ENCODE assay signal across 16 cellular contexts in the genomic region with DNA sequence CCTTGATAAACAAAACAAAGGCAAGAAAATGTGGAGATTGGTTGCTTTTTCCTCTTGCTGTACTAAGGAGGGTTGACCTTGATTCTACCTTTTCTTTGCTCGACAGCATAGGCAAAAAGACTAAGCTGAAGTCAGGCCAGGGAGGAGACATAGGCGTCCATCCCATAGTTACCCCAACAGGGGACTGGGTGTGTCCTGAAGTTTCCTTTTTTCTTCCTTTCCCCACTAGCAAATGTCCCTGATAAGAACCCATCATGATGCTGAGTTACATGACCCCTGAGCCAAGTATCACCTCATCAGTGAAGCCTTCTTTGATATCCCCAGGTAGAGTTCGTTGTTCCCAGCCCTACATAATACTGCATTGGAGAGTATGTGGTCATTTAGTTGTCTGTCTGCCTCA. TPM values are rescaled to one million over a fixed set of nuclear protein-coding genes. Genes with fewer than 3 reads are reported as not detected.
A peak's percentile ranks its signal among the peaks of the same experiment; 100 is the strongest.
DNase-seq lines count a peak whose midpoint lies in the region; ATAC-seq, FAIRE-seq and TF ChIP-seq lines count a peak whose summit lies in the region.
"Had no signal": no experiment of that assay in that cellular context is flagged by ENCODE, and none has a peak within 500 bp of the region (broad histone marks: within the 10 kb centered on the region; RNA-seq: fewer than 3 reads in every experiment).

No MANE protein-coding gene starts in this region.

- H3K4me3 ChIP-seq in Caco-2 (ENCODE audit: low read depth, low read length) = no peak overlapping the region
- no peak overlapping the region for H3K4me3 ChIP-seq in breast epithelium
- peak overlapping the region; percentile 11 to 68 (median 48); a peak in 4 of 6 replicates for H3K4me3 ChIP-seq in HepG2 (replicated peaks in 1 of 3; ENCODE audit: insufficient read depth in 1 of 3, low read depth in 2 of 3, low read length in 3 of 3)
- H3K4me3 ChIP-seq in smooth muscle cell = no peak overlapping the region
- H3K4me3 ChIP-seq in WERI-Rb-1 (ENCODE audit: low read depth, low read length) = no peak overlapping the region
- H3K4me3 ChIP-seq: adrenal gland had no signal

- no peaks in the 10 kb centered on the region for H3K27me3 ChIP-seq in Caco-2 (replicated peaks; ENCODE audit: control insufficient read depth, insufficient read depth, low read length)
- no peaks in the 10 kb centered on the region for H3K27me3 ChIP-seq in breast epithelium
- no peaks in the 10 kb centered on the region for H3K27me3 ChIP-seq in HepG2 (ENCODE audit: control insufficient read depth in 1 of 2, insufficient read depth in 2 of 2, low read length in 2 of 2)
- no peaks in the 10 kb centered on the region for H3K27me3 ChIP-seq in smooth muscle cell (ENCODE audit: low read depth)
- no peaks in the 10 kb centered on the region for H3K27me3 ChIP-seq in WERI-Rb-1 (ENCODE audit: insufficient read depth, low read depth, severe bottlenecking)
- H3K27me3 ChIP-seq: adrenal gland had no signal

- intact Hi-C loops in Caco-2 (cut with micrococcal nuclease; ENCODE audit: unreplicated experiment) (no loop called here), breast epithelium (cut with DNase I; ENCODE audit: low total_unique reads) (no loop called here), HepG2 (cut with micrococcal nuclease; ENCODE audit: unreplicated experiment) (no loop called here)

- in situ Hi-C loops in HepG2 (cut with HindIII; ENCODE audit: extremely low pct_ligation_motif_present, low pct_unique_long_range_greater_than_20kb) = no loop called here

- TF ChIP-seq POLR2A in breast epithelium (IDR thresholded peaks at IDR 0.05) = no peak
- no peak for TF ChIP-seq POLR2A in HepG2 (IDR thresholded peaks at IDR 0.05; ENCODE audit: insufficient read depth in 1 of 2, low read depth in 2 of 2, low read length in 2 of 2)

- H3K79me2 ChIP-seq in HepG2 (ENCODE audit: insufficient read depth, low read length) (no peaks in the 10 kb centered on the region), smooth muscle cell (ENCODE audit: low read depth) (no peaks in the 10 kb centered on the region)

- H2AFZ ChIP-seq in HepG2 (ENCODE audit: low read length) (no peak overlapping the region), smooth muscle cell (ENCODE audit: low read depth) (peak overlapping the region; percentile 74)

- 3% methylated on average over 3 of the region's 3 CpGs for WGBS in HepG2 (ENCODE audit: low lambda C conversion rate)
- 92% methylated on average over 3 of the region's 3 CpGs for WGBS in smooth muscle cell (ENCODE audit: low lambda C conversion rate)

- no peak for TF ChIP-seq RAD21 in HepG2 (CRISPR knock-in tag; IDR thresholded peaks at IDR 0.05)

- no peaks in the 10 kb centered on the region for H3F3A ChIP-seq in smooth muscle cell (ENCODE audit: low read depth)

- FAIRE-seq in HepG2 (lab: Jason Lieb, UNC) = no peak
- FAIRE-seq: colon had no signal

- CTCF ChIA-PET in Caco-2 (lab: Charles Lee) (interaction anchor here (1.0 kb wide), 2 partner anchors 26 to 33 kb away, joined by 4 to 5 read pairs; a partner anchor contains a TSS), HepG2 (lab: Yijun Ruan, JAX; ENCODE audit: low intra/inter-chr PET ratio, low total read pairs) (no interaction called here)

- H3K4me1 ChIP-seq in Caco-2 = peaks cover 37% of the 10 kb centered on the region
- no peaks in the 10 kb centered on the region for H3K4me1 ChIP-seq in breast epithelium
- peaks cover 81% of the 10 kb centered on the region for H3K4me1 ChIP-seq in HepG2 (ENCODE audit: insufficient read depth, low read length)
- H3K4me1 ChIP-seq in smooth muscle cell (ENCODE audit: low read depth) = peaks cover 12% of the 10 kb centered on the region
- H3K4me1 ChIP-seq: adrenal gland had no signal

- H3K27me3 Mint-ChIP-seq in Caco-2 (ENCODE audit: insufficient read depth, unreplicated experiment) = no peaks in the 10 kb centered on the region
- peaks cover 0 to 2% (median 0%) of the 10 kb centered on the region in 5 donors for H3K27me3 Mint-ChIP-seq in naive thymus-derived CD8-positive, alpha-beta T cell
- H3K27me3 Mint-ChIP-seq: activated CD8-positive, alpha-beta T cell treated with anti-CD3 and anti-CD28 coated beads for 36 hours had no signal

- H3K27ac ChIP-seq in breast epithelium = peak overlapping the region; percentile 78 to 88
- peak overlapping the region; percentile 98 for H3K27ac ChIP-seq in HepG2 (ENCODE audit: extremely low read length, insufficient read depth, low read length)
- H3K27ac ChIP-seq in smooth muscle cell (ENCODE audit: low read depth) = peak overlapping the region; percentile 58
- no peak overlapping the region for H3K27ac ChIP-seq in WERI-Rb-1

- peaks cover 7% of the 10 kb centered on the region for H3K36me3 Mint-ChIP-seq in Caco-2 (ENCODE audit: insufficient read depth, unreplicated experiment)
- H3K36me3 Mint-ChIP-seq in naive thymus-derived CD8-positive, alpha-beta T cell = no peaks in the 10 kb centered on the region

- H3K9ac ChIP-seq in HepG2 (ENCODE audit: insufficient read depth, low read depth, low read length) (peak overlapping the region; percentile 88), smooth muscle cell (ENCODE audit: low read depth) (peak overlapping the region; percentile 16)

- H3K4me2 ChIP-seq in HepG2 (ENCODE audit: low read depth, low read length) (peak overlapping the region; percentile 92), smooth muscle cell (peak overlapping the region; percentile 30)

- peaks cover 35% of the 10 kb centered on the region for H3K4me1 Mint-ChIP-seq in Caco-2 (ENCODE audit: low read depth, unreplicated experiment)
- H3K4me1 Mint-ChIP-seq in naive thymus-derived CD8-positive, alpha-beta T cell = peaks cover 0 to 4% (median 0%) of the 10 kb centered on the region in 4 donors

- peak; percentile 18 for ATAC-seq in HepG2
- no peak for ATAC-seq in naive thymus-derived CD8-positive, alpha-beta T cell
- ATAC-seq: activated CD8-positive, alpha-beta T cell treated with anti-CD3 and anti-CD28 coated beads for 36 hours had no signal

- no peaks in the 10 kb centered on the region for H3K9me3 ChIP-seq in Caco-2
- H3K9me3 ChIP-seq in breast epithelium = no peaks in the 10 kb centered on the region
- no peaks in the 10 kb centered on the region for H3K9me3 ChIP-seq in HepG2 (ENCODE audit: low read length)
- H3K9me3 ChIP-seq in smooth muscle cell (replicated peaks; ENCODE audit: low read depth) = no peaks in the 10 kb centered on the region
- no peaks in the 10 kb centered on the region for H3K9me3 ChIP-seq in WERI-Rb-1 (ENCODE audit: severe bottlenecking)
- H3K9me3 ChIP-seq: adrenal gland had no signal

- TF ChIP-seq CTCF in Caco-2 (IDR thresholded peaks at IDR 0.05; ENCODE audit: insufficient read depth in 1 of 2, low read depth in 1 of 2, low read length in 1 of 2, severe bottlenecking in 1 of 2, unreplicated experiment in 1 of 2) = no peak
- no peak for TF ChIP-seq CTCF in breast epithelium (IDR thresholded peaks at IDR 0.05)
- no peak for TF ChIP-seq CTCF in HepG2 (CRISPR knock-in tag; IDR thresholded peaks at IDR 0.05)
- TF ChIP-seq CTCF in smooth muscle cell (IDR thresholded peaks at IDR 0.05; ENCODE audit: borderline replicate concordance, insufficient read depth, poor library complexity, severe bottlenecking) = no peak
- TF ChIP-seq CTCF in WERI-Rb-1 (IDR thresholded peaks at IDR 0.05; ENCODE audit: low read depth, low read length) = no peak

- no peaks in the 10 kb centered on the region for H3K9me3 Mint-ChIP-seq in Caco-2 (ENCODE audit: unreplicated experiment)
- H3K9me3 Mint-ChIP-seq in naive thymus-derived CD8-positive, alpha-beta T cell = no peaks in the 10 kb centered on the region
- H3K9me3 Mint-ChIP-seq: activated CD8-positive, alpha-beta T cell treated with anti-CD3 and anti-CD28 coated beads for 36 hours had no signal

- BruUV-seq in Caco-2 (replicated peaks; lab: Mats Ljungman, UMichigan) = no TSS peak
- no TSS peak for BruUV-seq in HepG2 (replicated peaks; lab: Mats Ljungman, UMichigan)

- no peaks in the 10 kb centered on the region for H3K36me3 ChIP-seq in Caco-2 (ENCODE audit: control insufficient read depth, insufficient read depth, low read length)
- H3K36me3 ChIP-seq in breast epithelium = no peaks in the 10 kb centered on the region
- no peaks in the 10 kb centered on the region for H3K36me3 ChIP-seq in HepG2 (replicated peaks in 1 of 2; ENCODE audit: control insufficient read depth in 1 of 2, insufficient read depth in 2 of 2, low read length in 2 of 2)
- no peaks in the 10 kb centered on the region for H3K36me3 ChIP-seq in smooth muscle cell (ENCODE audit: low read depth)
- H3K36me3 ChIP-seq in WERI-Rb-1 = no peaks in the 10 kb centered on the region
- H3K36me3 ChIP-seq: adrenal gland had no signal

- POLR2A ChIA-PET in Caco-2 (lab: Charles Lee) (interaction anchor here (1.0 kb wide), 1 partner anchor 26 kb away, joined by 4 read pairs; a partner anchor contains a TSS), HepG2 (lab: Yijun Ruan, JAX) (interaction anchor here (0.9 to 4.8 kb wide), 11 partner anchors 9 to 212 kb away, joined by 3 to 51 read pairs (median 10); a partner anchor contains a TSS)
- POLR2A ChIA-PET in naive thymus-derived CD8-positive, alpha-beta T cell (lab: Charles Lee) = no interaction called here

- TF ChIP-seq EP300 in HepG2 (IDR thresholded peaks at IDR 0.05; ENCODE audit: low read depth in 2 of 2, low read length in 2 of 2) = no peak
- no peak for TF ChIP-seq EP300 in HepG2 (CRISPR knock-in tag; IDR thresholded peaks at IDR 0.05; ENCODE audit: borderline replicate concordance)

- H4K20me1 ChIP-seq in HepG2 (ENCODE audit: insufficient read depth, low read length) (no peaks in the 10 kb centered on the region), smooth muscle cell (ENCODE audit: low read depth) (no peaks in the 10 kb centered on the region)

- no peak overlapping the region for H3K4me3 Mint-ChIP-seq in Caco-2 (ENCODE audit: unreplicated experiment)
- H3K4me3 Mint-ChIP-seq in naive thymus-derived CD8-positive, alpha-beta T cell = no peak overlapping the region
- H3K4me3 Mint-ChIP-seq: activated CD8-positive, alpha-beta T cell treated with anti-CD3 and anti-CD28 coated beads for 36 hours had no signal

- peak overlapping the region; percentile 55 for H3K27ac Mint-ChIP-seq in Caco-2 (ENCODE audit: unreplicated experiment)
- no peak overlapping the region for H3K27ac Mint-ChIP-seq in naive thymus-derived CD8-positive, alpha-beta T cell
- H3K27ac Mint-ChIP-seq: activated CD8-positive, alpha-beta T cell treated with anti-CD3 and anti-CD28 coated beads for 36 hours had no signal

- no peak for DNase-seq in Caco-2
- no peak for DNase-seq in breast epithelium (ENCODE audit: low spot score in 2 of 2)
- DNase-seq in HepG2 (ENCODE audit: low spot score) = no peak
- no peak for DNase-seq in smooth muscle cell (lab: John Stamatoyannopoulos, UW; ENCODE audit: unreplicated experiment)
- DNase-seq in naive thymus-derived CD8-positive, alpha-beta T cell = no peak
- no peak for DNase-seq in NCI-H1105 (lab: John Stamatoyannopoulos, UW)
- no peak for DNase-seq in anterior cingulate cortex (lab: John Stamatoyannopoulos, UW)
- DNase-seq in WERI-Rb-1 = no peak
- DNase-seq: activated CD8-positive, alpha-beta T cell treated with anti-CD3 and anti-CD28 coated beads for 36 hours; adrenal gland; DMS79; NCI-H1694 had no signal

RNA-seq across cellular contexts. Expression of a gene that starts 9.9 kb away (rescaled TPM):
- total RNA-seq in Caco-2 (2022) = 15.9 and 17.4 TPM in 2 replicates
- total RNA-seq in breast epithelium = 10 to 100 TPM in 1 of 3 donors, 1 to 10 TPM in 2; 2.4 to 12.6 (median 9.5) TPM
- 8.9 and 18.2 TPM in 2 replicates for total RNA-seq in HepG2 (2016; rRNA removed; fragmentation: Illumina TruSeq; extraction: Trizol)
- 2.9 and 3.0 TPM in 2 replicates for total RNA-seq in HepG2 (2016; cell fraction: cytosol; rRNA removed; fragmentation: Illumina TruSeq; extraction: Trizol; ENCODE audit: low read depth)
- total RNA-seq in HepG2 (2016; cell fraction: insoluble cytoplasmic fraction; rRNA removed; fragmentation: Illumina TruSeq; extraction: Trizol) = 8.5 and 16.1 TPM in 2 replicates
- 6.2 and 8.3 TPM in 2 replicates for total RNA-seq in HepG2 (2016; cell fraction: membrane; rRNA removed; fragmentation: Illumina TruSeq; extraction: Trizol)
- 14.0 and 18.5 TPM in 2 replicates for total RNA-seq in HepG2 (2016; cell fraction: nucleus; rRNA removed; fragmentation: Illumina TruSeq; extraction: Trizol)
- polyA plus RNA-seq in HepG2 (2011; rRNA removed) = 25.7 and 34.5 TPM in 2 replicates
- 18.4 and 21.6 TPM in 2 replicates for polyA plus RNA-seq in HepG2 (2011; cell fraction: cytosol; rRNA removed)
- 60.0 and 62.0 TPM in 2 replicates for polyA plus RNA-seq in HepG2 (2011; cell fraction: nucleus; rRNA removed)
- polyA plus RNA-seq in HepG2 (2012) = 12.5 and 16.7 TPM in 2 replicates
- polyA plus RNA-seq in HepG2 (2016; cell fraction: cytosol; fragmentation: Illumina TruSeq; extraction: Trizol; ENCODE audit: low read depth) = 2.1 and 2.2 TPM in 2 replicates
- 11.5 and 14.1 TPM in 2 replicates for polyA plus RNA-seq in HepG2 (2016; cell fraction: insoluble cytoplasmic fraction; fragmentation: Illumina TruSeq; extraction: Trizol; ENCODE audit: low read depth)
- 4.6 and 5.0 TPM in 2 replicates for polyA plus RNA-seq in HepG2 (2016; cell fraction: membrane; fragmentation: Illumina TruSeq; extraction: Trizol; ENCODE audit: low read depth)
- polyA plus RNA-seq in HepG2 (2016; cell fraction: nucleus; fragmentation: Illumina TruSeq; extraction: Trizol; ENCODE audit: insufficient read depth, low read depth) = 52.3 and 58.0 TPM in 2 replicates
- polyA minus RNA-seq in HepG2 (2011; rRNA and poly(A)+ RNA removed; ENCODE audit: low replicate concordance) = 10.1 and 31.5 TPM in 2 replicates
- polyA minus RNA-seq in HepG2 (2011; cell fraction: cytosol; rRNA and poly(A)+ RNA removed) = 14.4 and 20.5 TPM in 2 replicates
- polyA minus RNA-seq in HepG2 (2011; cell fraction: nucleus; rRNA and poly(A)+ RNA removed) = 29.1 and 42.4 TPM in 2 replicates
- total RNA-seq in smooth muscle cell = 3.0 and 12.0 TPM in 2 replicates
- 5.9 and 10.2 TPM in 2 replicates for polyA plus RNA-seq in smooth muscle cell
- total RNA-seq in naive thymus-derived CD8-positive, alpha-beta T cell = not detected
- polyA plus RNA-seq in naive thymus-derived CD8-positive, alpha-beta T cell = not detected

RNA-seq across cellular contexts. Expression of a gene that starts 26.0 kb away (rescaled TPM):
- total RNA-seq in Caco-2 (2022) (0.59 and 0.81 TPM in 2 replicates), breast epithelium (under 1 TPM; 0.33 to 0.64 (median 0.44) TPM), HepG2 (2016; rRNA removed; fragmentation: Illumina TruSeq; extraction: Trizol) (0.07 and 0.38 TPM in 2 replicates), smooth muscle cell (1.9 and 2.3 TPM in 2 replicates)
- 0.20 and 0.71 TPM in 2 replicates for total RNA-seq in HepG2 (2016; cell fraction: cytosol; rRNA removed; fragmentation: Illumina TruSeq; extraction: Trizol; ENCODE audit: low read depth)
- total RNA-seq in HepG2 (2016; cell fraction: insoluble cytoplasmic fraction; rRNA removed; fragmentation: Illumina TruSeq; extraction: Trizol) = 0.15 and 0.49 TPM in 2 replicates
- 0.46 and 0.55 TPM in 2 replicates for total RNA-seq in HepG2 (2016; cell fraction: membrane; rRNA removed; fragmentation: Illumina TruSeq; extraction: Trizol)
- 0.60 and 0.65 TPM in 2 replicates for total RNA-seq in HepG2 (2016; cell fraction: nucleus; rRNA removed; fragmentation: Illumina TruSeq; extraction: Trizol)
- polyA plus RNA-seq in HepG2 (2011; rRNA removed) (0.33 and 0.50 TPM in 2 replicates), smooth muscle cell (0.46 and 0.66 TPM in 2 replicates)
- polyA plus RNA-seq in HepG2 (2011; cell fraction: cytosol; rRNA removed) = 0.09 and 0.24 TPM in 2 replicates
- 0.51 and 0.68 TPM in 2 replicates for polyA plus RNA-seq in HepG2 (2011; cell fraction: nucleus; rRNA removed)
- polyA plus RNA-seq in HepG2 (2012) = 0.16 and 0.20 TPM in 2 replicates
- 0.07 and 0.37 TPM in 2 replicates for polyA plus RNA-seq in HepG2 (2016; cell fraction: cytosol; fragmentation: Illumina TruSeq; extraction: Trizol; ENCODE audit: low read depth)
- polyA plus RNA-seq in HepG2 (2016; cell fraction: insoluble cytoplasmic fraction; fragmentation: Illumina TruSeq; extraction: Trizol; ENCODE audit: low read depth) = 0.21 and 0.23 TPM in 2 replicates
- polyA plus RNA-seq in HepG2 (2016; cell fraction: membrane; fragmentation: Illumina TruSeq; extraction: Trizol; ENCODE audit: low read depth) = 0.21 and 0.26 TPM in 2 replicates
- 0.92 and 1.0 TPM in 2 replicates for polyA plus RNA-seq in HepG2 (2016; cell fraction: nucleus; fragmentation: Illumina TruSeq; extraction: Trizol; ENCODE audit: insufficient read depth, low read depth)
- polyA minus RNA-seq in HepG2 (2011; rRNA and poly(A)+ RNA removed; ENCODE audit: low replicate concordance) = 0.21 and 0.84 TPM in 2 replicates
- not detected in 2 replicates for polyA minus RNA-seq in HepG2 (2011; cell fraction: cytosol; rRNA and poly(A)+ RNA removed)
- polyA minus RNA-seq in HepG2 (2011; cell fraction: nucleus; rRNA and poly(A)+ RNA removed) = 0.64 and 2.0 TPM in 2 replicates
- total RNA-seq in naive thymus-derived CD8-positive, alpha-beta T cell = 1 to 10 TPM; 1.2 to 1.7 TPM
- polyA plus RNA-seq in naive thymus-derived CD8-positive, alpha-beta T cell = under 1 TPM in 2 of 3 donors, not detected in 1; 0.30 to 0.45 TPM
- total RNA-seq: lung microvascular endothelial cell had no signal

RNA-seq across cellular contexts. Expression of a gene that starts 26.1 kb away (rescaled TPM):
- total RNA-seq in Caco-2 (2022) (356 and 449 TPM in 2 replicates), breast epithelium (100 to 1,000 TPM; 106 to 184 (median 150) TPM), HepG2 (2016; rRNA removed; fragmentation: Illumina TruSeq; extraction: Trizol) (575 and 610 TPM in 2 replicates), smooth muscle cell (137 and 162 TPM in 2 replicates)
- total RNA-seq in HepG2 (2016; cell fraction: cytosol; rRNA removed; fragmentation: Illumina TruSeq; extraction: Trizol; ENCODE audit: low read depth) = 434 and 616 TPM in 2 replicates
- total RNA-seq in HepG2 (2016; cell fraction: insoluble cytoplasmic fraction; rRNA removed; fragmentation: Illumina TruSeq; extraction: Trizol) = 541 and 719 TPM in 2 replicates
- 520 and 710 TPM in 2 replicates for total RNA-seq in HepG2 (2016; cell fraction: membrane; rRNA removed; fragmentation: Illumina TruSeq; extraction: Trizol)
- 214 and 220 TPM in 2 replicates for total RNA-seq in HepG2 (2016; cell fraction: nucleus; rRNA removed; fragmentation: Illumina TruSeq; extraction: Trizol)
- polyA plus RNA-seq in HepG2 (2011; rRNA removed) (237 and 257 TPM in 2 replicates), smooth muscle cell (1,065 and 1,128 TPM in 2 replicates)
- 173 and 215 TPM in 2 replicates for polyA plus RNA-seq in HepG2 (2011; cell fraction: cytosol; rRNA removed)
- 111 and 145 TPM in 2 replicates for polyA plus RNA-seq in HepG2 (2011; cell fraction: nucleus; rRNA removed)
- 221 and 310 TPM in 2 replicates for polyA plus RNA-seq in HepG2 (2012)
- polyA plus RNA-seq in HepG2 (2016; cell fraction: cytosol; fragmentation: Illumina TruSeq; extraction: Trizol; ENCODE audit: low read depth) = 298 and 464 TPM in 2 replicates
- polyA plus RNA-seq in HepG2 (2016; cell fraction: insoluble cytoplasmic fraction; fragmentation: Illumina TruSeq; extraction: Trizol; ENCODE audit: low read depth) = 393 and 430 TPM in 2 replicates
- 329 and 431 TPM in 2 replicates for polyA plus RNA-seq in HepG2 (2016; cell fraction: membrane; fragmentation: Illumina TruSeq; extraction: Trizol; ENCODE audit: low read depth)
- polyA plus RNA-seq in HepG2 (2016; cell fraction: nucleus; fragmentation: Illumina TruSeq; extraction: Trizol; ENCODE audit: insufficient read depth, low read depth) = 240 and 275 TPM in 2 replicates
- 39.6 and 61.4 TPM in 2 replicates for polyA minus RNA-seq in HepG2 (2011; rRNA and poly(A)+ RNA removed; ENCODE audit: low replicate concordance)
- polyA minus RNA-seq in HepG2 (2011; cell fraction: cytosol; rRNA and poly(A)+ RNA removed) = 26.8 and 32.8 TPM in 2 replicates
- polyA minus RNA-seq in HepG2 (2011; cell fraction: nucleus; rRNA and poly(A)+ RNA removed) = 52.9 and 60.8 TPM in 2 replicates
- total RNA-seq in naive thymus-derived CD8-positive, alpha-beta T cell = 100 to 1,000 TPM; 101 to 114 TPM
- 100 to 1,000 TPM; 594 to 702 (median 638) TPM for polyA plus RNA-seq in naive thymus-derived CD8-positive, alpha-beta T cell

RNA-seq across cellular contexts. Expression of a gene that starts 27.2 kb away (rescaled TPM):
- total RNA-seq in Caco-2 (2022) = 3.7 and 4.1 TPM in 2 replicates
- 1 to 10 TPM in 1 of 3 donors, under 1 TPM in 2; 0.66 to 3.2 (median 0.96) TPM for total RNA-seq in breast epithelium
- total RNA-seq in HepG2 (2016; rRNA removed; fragmentation: Illumina TruSeq; extraction: Trizol) = 1.9 and 2.0 TPM in 2 replicates
- total RNA-seq in HepG2 (2016; cell fraction: cytosol; rRNA removed; fragmentation: Illumina TruSeq; extraction: Trizol; ENCODE audit: low read depth) = 0.35 and 0.40 TPM in 2 replicates
- 2.0 and 2.2 TPM in 2 replicates for total RNA-seq in HepG2 (2016; cell fraction: insoluble cytoplasmic fraction; rRNA removed; fragmentation: Illumina TruSeq; extraction: Trizol)
- 1.4 and 1.6 TPM in 2 replicates for total RNA-seq in HepG2 (2016; cell fraction: membrane; rRNA removed; fragmentation: Illumina TruSeq; extraction: Trizol)
- total RNA-seq in HepG2 (2016; cell fraction: nucleus; rRNA removed; fragmentation: Illumina TruSeq; extraction: Trizol) = 1.1 and 1.6 TPM in 2 replicates
- 0.82 and 0.95 TPM in 2 replicates for polyA plus RNA-seq in HepG2 (2011; rRNA removed)
- 0.88 and 1.0 TPM in 2 replicates for polyA plus RNA-seq in HepG2 (2011; cell fraction: cytosol; rRNA removed)
- 0.57 and 0.77 TPM in 2 replicates for polyA plus RNA-seq in HepG2 (2011; cell fraction: nucleus; rRNA removed)
- 0.73 and 0.79 TPM in 2 replicates for polyA plus RNA-seq in HepG2 (2012)
- polyA plus RNA-seq in HepG2 (2016; cell fraction: cytosol; fragmentation: Illumina TruSeq; extraction: Trizol; ENCODE audit: low read depth) = 0.28 and 0.41 TPM in 2 replicates
- polyA plus RNA-seq in HepG2 (2016; cell fraction: insoluble cytoplasmic fraction; fragmentation: Illumina TruSeq; extraction: Trizol; ENCODE audit: low read depth) = 2.7 and 2.9 TPM in 2 replicates
- 1.2 and 1.3 TPM in 2 replicates for polyA plus RNA-seq in HepG2 (2016; cell fraction: membrane; fragmentation: Illumina TruSeq; extraction: Trizol; ENCODE audit: low read depth)
- 1.7 and 1.8 TPM in 2 replicates for polyA plus RNA-seq in HepG2 (2016; cell fraction: nucleus; fragmentation: Illumina TruSeq; extraction: Trizol; ENCODE audit: insufficient read depth, low read depth)
- 2.2 TPM in 1 of 2 replicates, not detected in the other for polyA minus RNA-seq in HepG2 (2011; rRNA and poly(A)+ RNA removed; ENCODE audit: low replicate concordance)
- polyA minus RNA-seq in HepG2 (2011; cell fraction: cytosol; rRNA and poly(A)+ RNA removed) = 0.49 and 1.1 TPM in 2 replicates
- polyA minus RNA-seq in HepG2 (2011; cell fraction: nucleus; rRNA and poly(A)+ RNA removed) = 0.62 and 0.64 TPM in 2 replicates
- total RNA-seq in smooth muscle cell = 1.5 and 2.2 TPM in 2 replicates
- 0.43 and 0.71 TPM in 2 replicates for polyA plus RNA-seq in smooth muscle cell
- not detected for total RNA-seq in naive thymus-derived CD8-positive, alpha-beta T cell
- polyA plus RNA-seq in naive thymus-derived CD8-positive, alpha-beta T cell = not detected
- total RNA-seq: activated CD8-positive, alpha-beta T cell treated with anti-CD3 and anti-CD28 coated beads for 36 hours; lung microvascular endothelial cell; NCI-H460; osteocyte had no signal

RNA-seq across cellular contexts. Expression of a gene that starts 33.2 kb away (rescaled TPM):
- total RNA-seq in Caco-2 (2022) (1.1 and 4.1 TPM in 2 replicates), breast epithelium (1 to 10 TPM in 2 of 3 donors, under 1 TPM in 1; 0.80 to 4.1 (median 2.9) TPM), HepG2 (2016; rRNA removed; fragmentation: Illumina TruSeq; extraction: Trizol) (19.8 and 23.9 TPM in 2 replicates), smooth muscle cell (0.27 and 0.45 TPM in 2 replicates)
- total RNA-seq in HepG2 (2016; cell fraction: cytosol; rRNA removed; fragmentation: Illumina TruSeq; extraction: Trizol; ENCODE audit: low read depth) = 31.9 and 33.8 TPM in 2 replicates
- total RNA-seq in HepG2 (2016; cell fraction: insoluble cytoplasmic fraction; rRNA removed; fragmentation: Illumina TruSeq; extraction: Trizol) = 21.4 and 22.6 TPM in 2 replicates
- total RNA-seq in HepG2 (2016; cell fraction: membrane; rRNA removed; fragmentation: Illumina TruSeq; extraction: Trizol) = 22.4 and 23.2 TPM in 2 replicates
- total RNA-seq in HepG2 (2016; cell fraction: nucleus; rRNA removed; fragmentation: Illumina TruSeq; extraction: Trizol) = 17.3 and 21.3 TPM in 2 replicates
- polyA plus RNA-seq in HepG2 (2011; rRNA removed) (51.9 and 70.9 TPM in 2 replicates), smooth muscle cell (0.55 and 3.2 TPM in 2 replicates)
- polyA plus RNA-seq in HepG2 (2011; cell fraction: cytosol; rRNA removed) = 18.2 and 34.0 TPM in 2 replicates
- polyA plus RNA-seq in HepG2 (2011; cell fraction: nucleus; rRNA removed) = 19.5 and 30.9 TPM in 2 replicates
- 83.9 and 193 TPM in 2 replicates for polyA plus RNA-seq in HepG2 (2012)
- polyA plus RNA-seq in HepG2 (2016; cell fraction: cytosol; fragmentation: Illumina TruSeq; extraction: Trizol; ENCODE audit: low read depth) = 9.5 and 10.5 TPM in 2 replicates
- 12.1 and 12.5 TPM in 2 replicates for polyA plus RNA-seq in HepG2 (2016; cell fraction: insoluble cytoplasmic fraction; fragmentation: Illumina TruSeq; extraction: Trizol; ENCODE audit: low read depth)
- polyA plus RNA-seq in HepG2 (2016; cell fraction: membrane; fragmentation: Illumina TruSeq; extraction: Trizol; ENCODE audit: low read depth) = 7.0 and 11.1 TPM in 2 replicates
- polyA plus RNA-seq in HepG2 (2016; cell fraction: nucleus; fragmentation: Illumina TruSeq; extraction: Trizol; ENCODE audit: insufficient read depth, low read depth) = 19.5 and 23.5 TPM in 2 replicates
- polyA minus RNA-seq in HepG2 (2011; rRNA and poly(A)+ RNA removed; ENCODE audit: low replicate concordance) = 3.2 and 62.6 TPM in 2 replicates
- 68.1 and 102 TPM in 2 replicates for polyA minus RNA-seq in HepG2 (2011; cell fraction: cytosol; rRNA and poly(A)+ RNA removed)
- polyA minus RNA-seq in HepG2 (2011; cell fraction: nucleus; rRNA and poly(A)+ RNA removed) = 42.6 and 69.6 TPM in 2 replicates
- total RNA-seq in naive thymus-derived CD8-positive, alpha-beta T cell = 1 to 10 TPM; 4.7 to 6.8 TPM
- 1 to 10 TPM in 1 of 3 donors, under 1 TPM in 2; 0.64 to 2.1 (median 0.77) TPM for polyA plus RNA-seq in naive thymus-derived CD8-positive, alpha-beta T cell

Comparison
In these comparisons a context has a peak if more than half of its experiments do, and no peak if none do; other contexts are left out.
1. H3K4me3 ChIP-seq: peak in HepG2 (3 of 3); none in Caco-2 (single experiment), breast epithelium (0 of 3), smooth muscle cell (single experiment) and WERI-Rb-1 (single experiment).